Comparison of ENCODE assay signal across 36 cellular contexts in genomic region chr19:14985133-14985532, GRCh38. TPM values are rescaled to one million over a fixed set of nuclear protein-coding genes. Genes with fewer than 3 reads are reported as not detected.
"Had no signal": no experiment of that assay in that cellular context is flagged by ENCODE, and none has a peak within 500 bp of the region (broad histone marks: within the 10 kb centered on the region; RNA-seq: fewer than 3 reads in every experiment).

No MANE protein-coding gene starts in this region.

- H3K9me3 ChIP-seq: adrenal gland, body of pancreas, breast epithelium, MG63 had no signal

- H3K4me1 Mint-ChIP-seq: activated CD8-positive, alpha-beta memory T cell treated with anti-CD3 and anti-CD28 coated beads, Interleukin-2, amount 10 ng/mL, durations not matched to agents 7 days and 5 days; activated naive CD8-positive, alpha-beta T cell treated with anti-CD3 and anti-CD28 coated beads, Interleukin-2, amount 10 ng/mL, durations not matched to agents 7 days and 5 days had no signal

- H3K9me3 Mint-ChIP-seq: activated naive CD8-positive, alpha-beta T cell treated with anti-CD3 and anti-CD28 coated beads, Interleukin-2, amount 10 ng/mL, durations not matched to agents 7 days and 5 days had no signal

- H3K27ac ChIP-seq: adrenal gland, body of pancreas, breast epithelium, PC-9, RWPE1, WERI-Rb-1 had no signal

- H3K4me3 ChIP-seq: adrenal gland, body of pancreas, breast epithelium, MG63, PC-9 had no signal

- DNase-seq: activated CD4-positive, alpha-beta T cell treated with anti-CD3 and anti-CD28 coated beads for 1 hour; activated CD4-positive, alpha-beta T cell treated with anti-CD3 and anti-CD28 coated beads, Interleukin-2, amount 50 U/mL, for 1 hour; activated CD4-positive, CD25-positive, alpha-beta regulatory T cell; activated CD8-positive, alpha-beta memory T cell treated with anti-CD3 and anti-CD28 coated beads for 24 hours; activated CD8-positive, alpha-beta memory T cell treated with anti-CD3 and anti-CD28 coated beads, Interleukin-2, amount 10 ng/mL, durations not matched to agents 7 days and 5 days; activated CD8-positive, alpha-beta memory T cell treated with anti-CD3 and anti-CD28 coated beads, Interleukin-2, amount 50 U/mL, for 48 hours; activated effector memory CD4-positive, alpha-beta T cell treated with anti-CD3 and anti-CD28 coated beads, Interleukin-2, amount 50 U/mL, for 16 hours; activated naive CD4-positive, alpha-beta T cell; activated naive CD8-positive, alpha-beta T cell treated with anti-CD3 and anti-CD28 coated beads, Interleukin-2, amount 10 ng/mL, durations not matched to agents 7 days and 5 days; adrenal gland; body of pancreas; Kasumi-1; KG1; MG63; NCI-H1092; NCI-H1436 treated with DMSO at 0.1 percent for 48 hours; NCI-H1694 treated with DMSO at 0.1 percent for 48 hours; NCI-H2029; NCI-H510A; NCI-H526; NCI-H748 treated with DMSO at 0.1 percent for 48 hours; NK-92 treated with Interleukin-12 subunit alpha and Interleukin-12 subunit beta, amount 100 ng/mL, for 24 hours; PC-9; SIG-M5; T-helper 1 cell; T-helper 2 cell; T-helper 9 cell; WERI-Rb-1 had no signal

- H3K36me3 Mint-ChIP-seq: activated CD8-positive, alpha-beta memory T cell treated with anti-CD3 and anti-CD28 coated beads, Interleukin-2, amount 10 ng/mL, durations not matched to agents 7 days and 5 days; activated naive CD8-positive, alpha-beta T cell treated with anti-CD3 and anti-CD28 coated beads, Interleukin-2, amount 10 ng/mL, durations not matched to agents 7 days and 5 days had no signal

- H3K4me3 Mint-ChIP-seq: activated CD8-positive, alpha-beta memory T cell treated with anti-CD3 and anti-CD28 coated beads, Interleukin-2, amount 10 ng/mL, durations not matched to agents 7 days and 5 days; activated naive CD8-positive, alpha-beta T cell treated with anti-CD3 and anti-CD28 coated beads, Interleukin-2, amount 10 ng/mL, durations not matched to agents 7 days and 5 days; IgD-negative memory B cell had no signal

- H3K36me3 ChIP-seq: adrenal gland, breast epithelium, MG63, WERI-Rb-1 had no signal

- H3K27ac Mint-ChIP-seq: activated CD8-positive, alpha-beta memory T cell treated with anti-CD3 and anti-CD28 coated beads, Interleukin-2, amount 10 ng/mL, durations not matched to agents 7 days and 5 days; activated naive CD8-positive, alpha-beta T cell treated with anti-CD3 and anti-CD28 coated beads, Interleukin-2, amount 10 ng/mL, durations not matched to agents 7 days and 5 days; IgD-negative memory B cell had no signal

- H3K4me1 ChIP-seq: adrenal gland, body of pancreas, breast epithelium had no signal

- ATAC-seq: activated CD8-positive, alpha-beta memory T cell treated with anti-CD3 and anti-CD28 coated beads, Interleukin-2, amount 10 ng/mL, durations not matched to agents 7 days and 5 days; body of pancreas; Right ventricle myocardium inferior; SK-N-SH treated with all-trans-retinoic acid at 6 μM for 48 hours had no signal

RNA-seq across cellular contexts. Expression of gene SLC1A6, which starts 5.5 kb away (rescaled TPM):
- total RNA-seq: activated CD8-positive, alpha-beta memory T cell treated with anti-CD3 and anti-CD28 coated beads, Interleukin-2, amount 10 ng/mL, durations not matched to agents 7 days and 5 days; activated naive CD8-positive, alpha-beta T cell treated with anti-CD3 and anti-CD28 coated beads, Interleukin-2, amount 10 ng/mL, durations not matched to agents 7 days and 5 days; adrenal gland; body of pancreas; breast epithelium; cardiac septum; Right ventricle myocardium inferior; SK-MEL-5 had no signal

RNA-seq across cellular contexts. Expression of gene OR7C2, which starts 43.8 kb away (rescaled TPM):
- total RNA-seq: activated CD8-positive, alpha-beta memory T cell treated with anti-CD3 and anti-CD28 coated beads, Interleukin-2, amount 10 ng/mL, durations not matched to agents 7 days and 5 days; activated naive CD8-positive, alpha-beta T cell treated with anti-CD3 and anti-CD28 coated beads, Interleukin-2, amount 10 ng/mL, durations not matched to agents 7 days and 5 days; adrenal gland; astrocyte; body of pancreas; breast epithelium; cardiac septum; PC-9; Right ventricle myocardium inferior; SK-MEL-5 had no signal
